Comparison of ENCODE assay signal across 7 cellular contexts in genomic region chr11:112619106-112619505, GRCh38.
"Had no signal": no experiment of that assay in that cellular context is flagged by ENCODE, and none has a peak within 500 bp of the region (broad histone marks: within the 10 kb centered on the region; RNA-seq: fewer than 3 reads in every experiment).

No MANE protein-coding gene starts in this region.

- ATAC-seq: GM23338, HepG2 had no signal

- H3K4me3 ChIP-seq: GM23338 had no signal

- DNase-seq: H9, HCEC 1CT, HFFc6, KBM-7 had no signal

- H3K27ac ChIP-seq: HL-60 had no signal
